ENCODE assay signal across 4 cellular contexts in the genomic region with DNA sequence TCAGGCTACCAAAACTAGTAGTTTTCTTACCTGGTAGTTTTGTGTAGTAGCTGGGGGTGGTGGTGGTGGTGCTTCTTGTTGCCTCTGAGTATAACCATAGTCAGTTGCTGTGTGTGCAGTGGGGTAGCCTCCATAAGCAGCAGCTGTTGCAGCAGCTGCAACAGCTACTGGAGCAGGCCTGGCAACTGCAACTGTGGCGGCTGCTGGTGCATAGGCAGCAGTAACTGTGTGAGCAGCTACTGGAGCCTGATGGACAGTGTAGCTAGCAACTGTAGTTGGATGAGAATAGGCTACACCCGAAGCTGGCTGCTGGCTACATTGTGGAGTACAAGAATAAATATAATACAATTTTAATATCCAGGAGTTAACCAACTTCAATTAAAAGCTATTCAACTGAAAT.
TF ChIP-seq lines count a peak whose summit lies in the region.

No MANE protein-coding gene starts in this region.

TF ChIP-seq in SK-N-SH, 30 proteins besides CTCF, POLR2A, EP300 and RAD21 (continues in another document):
- TF ChIP-seq TAF1 (IDR thresholded peaks at IDR 0.05; ENCODE audit: borderline replicate concordance, low read depth, low read length) (no peak), FOSL2 (IDR thresholded peaks at IDR 0.05; ENCODE audit: borderline replicate concordance, low read depth) (no peak), TEAD4 (IDR thresholded peaks at IDR 0.05; ENCODE audit: borderline replicate concordance, insufficient read depth) (no peak), CHD2 (IDR thresholded peaks at IDR 0.05; ENCODE audit: low read length, partially characterized antibody) (no peak), IRF3 (IDR thresholded peaks at IDR 0.05; ENCODE audit: low read depth, low read length) (no peak), GABPA (IDR thresholded peaks at IDR 0.05; ENCODE audit: low read depth) (no peak), NRF1 (IDR thresholded peaks at IDR 0.05; ENCODE audit: low read depth, low read length) (no peak), GATA2 (CRISPR knock-in tag; IDR thresholded peaks at IDR 0.05) (no peak), SMC3 (IDR thresholded peaks at IDR 0.05; ENCODE audit: low read depth, low read length) (no peak), RCOR1 (IDR thresholded peaks at IDR 0.05; ENCODE audit: low read length) (no peak), FOXJ3 (CRISPR knock-in tag; IDR thresholded peaks at IDR 0.05) (no peak)

TF ChIP-seq in SK-N-SH treated with all-trans-retinoic acid at 6 μM for 48 hours, 23 proteins besides CTCF, POLR2A, EP300 and RAD21:
- TF ChIP-seq ESRRG (CRISPR knock-in tag; IDR thresholded peaks at IDR 0.05) (no peak), CSDC2 (CRISPR knock-in tag; IDR thresholded peaks at IDR 0.05) (no peak), OSR1 (CRISPR knock-in tag; IDR thresholded peaks at IDR 0.05) (no peak)
- TF ChIP-seq, protein P1, sequence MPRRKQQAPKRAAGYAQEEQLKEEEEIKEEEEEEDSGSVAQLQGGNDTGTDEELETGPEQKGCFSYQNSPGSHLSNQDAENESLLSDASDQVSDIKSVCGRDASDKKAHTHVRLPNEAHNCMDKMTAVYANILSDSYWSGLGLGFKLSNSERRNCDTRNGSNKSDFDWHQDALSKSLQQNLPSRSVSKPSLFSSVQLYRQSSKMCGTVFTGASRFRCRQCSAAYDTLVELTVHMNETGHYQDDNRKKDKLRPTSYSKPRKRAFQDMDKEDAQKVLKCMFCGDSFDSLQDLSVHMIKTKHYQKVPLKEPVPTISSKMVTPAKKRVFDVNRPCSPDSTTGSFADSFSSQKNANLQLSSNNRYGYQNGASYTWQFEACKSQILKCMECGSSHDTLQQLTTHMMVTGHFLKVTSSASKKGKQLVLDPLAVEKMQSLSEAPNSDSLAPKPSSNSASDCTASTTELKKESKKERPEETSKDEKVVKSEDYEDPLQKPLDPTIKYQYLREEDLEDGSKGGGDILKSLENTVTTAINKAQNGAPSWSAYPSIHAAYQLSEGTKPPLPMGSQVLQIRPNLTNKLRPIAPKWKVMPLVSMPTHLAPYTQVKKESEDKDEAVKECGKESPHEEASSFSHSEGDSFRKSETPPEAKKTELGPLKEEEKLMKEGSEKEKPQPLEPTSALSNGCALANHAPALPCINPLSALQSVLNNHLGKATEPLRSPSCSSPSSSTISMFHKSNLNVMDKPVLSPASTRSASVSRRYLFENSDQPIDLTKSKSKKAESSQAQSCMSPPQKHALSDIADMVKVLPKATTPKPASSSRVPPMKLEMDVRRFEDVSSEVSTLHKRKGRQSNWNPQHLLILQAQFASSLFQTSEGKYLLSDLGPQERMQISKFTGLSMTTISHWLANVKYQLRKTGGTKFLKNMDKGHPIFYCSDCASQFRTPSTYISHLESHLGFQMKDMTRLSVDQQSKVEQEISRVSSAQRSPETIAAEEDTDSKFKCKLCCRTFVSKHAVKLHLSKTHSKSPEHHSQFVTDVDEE (CRISPR knock-in tag; IDR thresholded peaks at IDR 0.05), result no peak

TF ChIP-seq in K562, 482 proteins besides CTCF, POLR2A, EP300 and RAD21:
- no peak for TF ChIP-seq NBN (IDR thresholded peaks at IDR 0.05; ENCODE audit: low read depth)
- TF ChIP-seq ILF3 (IDR thresholded peaks at IDR 0.05; ENCODE audit: borderline replicate concordance), result no peak
- TF ChIP-seq CBX2 (IDR thresholded peaks at IDR 0.05; ENCODE audit: insufficient read depth, low read length, poor library complexity, severe bottlenecking), result no peak
- no peak for TF ChIP-seq RB1 (IDR thresholded peaks at IDR 0.05; ENCODE audit: low read depth)
- no peak for TF ChIP-seq PBX2 (CRISPR knock-in tag; IDR thresholded peaks at IDR 0.05; ENCODE audit: low read depth)
- no peak for TF ChIP-seq PBX2 (tag; conservative IDR thresholded peaks at IDR 0.05; ENCODE audit: low read depth)
- TF ChIP-seq CBX3 (IDR thresholded peaks at IDR 0.05; ENCODE audit: borderline replicate concordance in 1 of 2, low read length in 2 of 2), result no peak
- TF ChIP-seq ETV1 (tag; conservative IDR thresholded peaks at IDR 0.05; ENCODE audit: low read depth), result no peak
- TF ChIP-seq BACH1 (tag; IDR thresholded peaks at IDR 0.05), result no peak
- no peak for TF ChIP-seq ZNF766 (CRISPR knock-in tag; conservative IDR thresholded peaks at IDR 0.05)
- no peak for TF ChIP-seq BCL6 (CRISPR knock-in tag; IDR thresholded peaks at IDR 0.05)
- TF ChIP-seq HLTF (IDR thresholded peaks at IDR 0.05), result no peak
- TF ChIP-seq HDAC2 (IDR thresholded peaks at IDR 0.05), result no peak
- no peak for TF ChIP-seq PHF21A (IDR thresholded peaks at IDR 0.05; ENCODE audit: borderline replicate concordance, low read depth)
- TF ChIP-seq RNF2 (IDR thresholded peaks at IDR 0.05), result no peak
- no peak for TF ChIP-seq TCF3 (CRISPR knock-in tag; IDR thresholded peaks at IDR 0.05)
- TF ChIP-seq ZNF830 (CRISPR knock-in tag; IDR thresholded peaks at IDR 0.05), result no peak
- TF ChIP-seq DNMT1 (IDR thresholded peaks at IDR 0.05), result no peak

TF ChIP-seq in GM12891, 5 proteins besides CTCF, POLR2A, EP300 and RAD21:
- TF ChIP-seq PAX5 (IDR thresholded peaks at IDR 0.05; ENCODE audit: insufficient read depth, low read length, severe bottlenecking) (no peak), POLR2AphosphoS5 (IDR thresholded peaks at IDR 0.05; ENCODE audit: low read depth, low read length) (no peak), TAF1 (IDR thresholded peaks at IDR 0.05; ENCODE audit: low read depth, low read length) (no peak), POU2F2 (IDR thresholded peaks at IDR 0.05; ENCODE audit: low read depth, low read length) (no peak), SPI1 (IDR thresholded peaks at IDR 0.05; ENCODE audit: low read depth, low read length) (no peak)
